In the genomic region with DNA sequence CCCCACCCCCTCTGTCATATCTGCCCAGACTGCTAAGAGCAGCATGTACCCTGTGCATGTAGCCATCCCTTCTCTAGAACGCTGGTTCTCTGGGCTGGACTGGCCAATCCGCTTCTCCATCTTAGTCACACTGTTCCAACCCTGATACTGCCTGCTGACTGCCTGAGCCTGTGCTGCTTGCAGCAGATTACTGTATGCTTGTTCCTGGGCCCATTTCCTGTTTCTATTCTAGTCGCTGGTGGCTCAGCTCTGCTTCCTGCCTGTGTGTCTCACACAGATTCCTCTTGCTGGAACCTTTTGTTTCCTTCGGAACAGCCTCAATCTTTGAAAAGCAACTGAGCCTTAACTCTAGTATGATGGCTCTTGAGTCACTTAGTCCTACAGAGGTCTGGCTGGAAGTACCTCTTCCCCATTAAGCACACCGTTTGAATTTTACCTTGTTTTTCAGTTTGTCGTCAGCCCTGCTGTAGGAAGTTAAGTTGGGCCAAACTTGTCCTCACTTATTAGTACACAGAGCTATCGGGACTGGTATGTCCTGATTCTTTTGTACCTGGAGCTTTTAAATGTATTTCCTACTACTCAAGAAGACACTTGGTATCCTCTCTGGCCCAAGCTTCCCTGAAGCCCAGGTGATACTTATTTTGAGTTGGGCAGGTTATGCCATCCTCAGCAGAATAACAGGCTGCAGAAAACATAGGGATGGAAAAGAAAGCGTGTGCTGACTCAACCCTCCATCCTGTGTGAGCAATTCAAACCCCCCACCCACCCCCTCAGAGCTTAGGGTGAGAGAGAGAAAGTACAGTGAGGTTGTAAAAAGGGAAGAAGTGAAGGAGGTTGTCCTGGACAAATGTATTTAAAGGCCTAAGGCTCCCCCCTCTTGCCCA, we compare ENCODE assay signal across 2 cellular contexts.
A peak's percentile ranks its signal among the peaks of the same experiment; 100 is the strongest.
TF ChIP-seq lines count a peak whose summit lies in the region.

No MANE protein-coding gene starts in this region.

TF ChIP-seq in HEK293, 187 proteins besides CTCF, POLR2A, EP300 and RAD21:
- TF ChIP-seq ZNF155 (tag by site-specific recombination; IDR thresholded peaks at IDR 0.05) (no peak), ZNF19 (tag by site-specific recombination; IDR thresholded peaks at IDR 0.05; ENCODE audit: low read depth) (no peak), ZNF624 (tag by site-specific recombination; IDR thresholded peaks at IDR 0.05) (no peak), SETDB1 (IDR thresholded peaks at IDR 0.05; ENCODE audit: insufficient read length, low read length) (peak; percentile 81), ZNF274 (IDR thresholded peaks at IDR 0.05; ENCODE audit: low read length) (no peak), ZNF274 (tag by site-specific recombination; IDR thresholded peaks at IDR 0.05; ENCODE audit: borderline replicate concordance) (no peak), ZNF76 (tag by site-specific recombination; IDR thresholded peaks at IDR 0.05; ENCODE audit: borderline replicate concordance, low read depth) (no peak), WT1 (tag by site-specific recombination; IDR thresholded peaks at IDR 0.05) (no peak), ZNF791 (tag by site-specific recombination; IDR thresholded peaks at IDR 0.05) (no peak), ZNF596 (tag by site-specific recombination; IDR thresholded peaks at IDR 0.05) (no peak), ZNF433 (tag by site-specific recombination; IDR thresholded peaks at IDR 0.05; ENCODE audit: low read depth) (no peak), ZNF366 (tag by site-specific recombination; conservative IDR thresholded peaks at IDR 0.05) (no peak), ZBTB20 (tag by site-specific recombination; IDR thresholded peaks at IDR 0.05) (peak; percentile 96), TRIM28 (IDR thresholded peaks at IDR 0.05; ENCODE audit: borderline replicate concordance, low read length) (peak; percentile 97), ZNF132 (tag by site-specific recombination; IDR thresholded peaks at IDR 0.05; ENCODE audit: borderline replicate concordance) (no peak)
- TF ChIP-seq, protein P1, sequence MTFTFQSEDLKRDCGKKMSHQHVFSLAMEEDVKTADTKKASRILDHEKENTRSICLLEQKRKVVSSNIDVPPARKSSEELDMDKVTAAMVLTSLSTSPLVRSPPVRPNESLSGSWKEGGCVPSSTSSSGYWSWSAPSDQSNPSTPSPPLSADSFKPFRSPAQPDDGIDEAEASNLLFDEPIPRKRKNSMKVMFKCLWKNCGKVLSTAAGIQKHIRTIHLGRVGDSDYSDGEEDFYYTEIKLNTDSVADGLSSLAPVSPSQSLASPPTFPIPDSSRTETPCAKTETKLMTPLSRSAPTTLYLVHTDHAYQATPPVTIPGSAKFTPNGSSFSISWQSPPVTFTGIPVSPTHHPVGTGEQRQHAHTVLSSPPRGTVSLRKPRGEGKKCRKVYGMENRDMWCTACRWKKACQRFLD (tag by site-specific recombination; IDR thresholded peaks at IDR 0.05) = no peak
- TF ChIP-seq, protein P2, sequence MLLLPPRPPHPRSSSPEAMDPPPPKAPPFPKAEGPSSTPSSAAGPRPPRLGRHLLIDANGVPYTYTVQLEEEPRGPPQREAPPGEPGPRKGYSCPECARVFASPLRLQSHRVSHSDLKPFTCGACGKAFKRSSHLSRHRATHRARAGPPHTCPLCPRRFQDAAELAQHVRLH (tag by site-specific recombination; IDR thresholded peaks at IDR 0.05) = no peak

TF ChIP-seq in HepG2, 621 proteins besides CTCF, POLR2A, EP300 and RAD21 (continues in another document):
- TF ChIP-seq FLYWCH1 (CRISPR knock-in tag; IDR thresholded peaks at IDR 0.05) (no peak), ZNF337 (CRISPR knock-in tag; IDR thresholded peaks at IDR 0.05; ENCODE audit: borderline replicate concordance, low read depth) (no peak), SALL1 (CRISPR knock-in tag; IDR thresholded peaks at IDR 0.05) (no peak), FOXM1 (CRISPR knock-in tag; IDR thresholded peaks at IDR 0.05) (no peak), ZNF234 (CRISPR knock-in tag; conservative IDR thresholded peaks at IDR 0.05) (no peak), ZNF7 (CRISPR knock-in tag; IDR thresholded peaks at IDR 0.05) (peak; percentile 99), MIXL1 (CRISPR knock-in tag; IDR thresholded peaks at IDR 0.05) (0 out of 2 replicates have a peak, but pooled peaks have one; percentile 15), ZNF547 (CRISPR knock-in tag; IDR thresholded peaks at IDR 0.05) (no peak), ERF (CRISPR knock-in tag; IDR thresholded peaks at IDR 0.05) (no peak), CEBPB (IDR thresholded peaks at IDR 0.05; ENCODE audit: borderline replicate concordance, low read depth, low read length) (no peak), ZNF274 (CRISPR knock-in tag; IDR thresholded peaks at IDR 0.05) (no peak), ZMYM2 (CRISPR knock-in tag; IDR thresholded peaks at IDR 0.05) (no peak), ZNF747 (CRISPR knock-in tag; IDR thresholded peaks at IDR 0.05; ENCODE audit: borderline replicate concordance) (no peak), HOXD1 (CRISPR knock-in tag; IDR thresholded peaks at IDR 0.05) (no peak), MEF2D (CRISPR knock-in tag; IDR thresholded peaks at IDR 0.05) (peak; percentile 92; the same call in 1 of the 2 replicates), ZNF143 (CRISPR knock-in tag; IDR thresholded peaks at IDR 0.05) (no peak), ZBTB38 (CRISPR knock-in tag; IDR thresholded peaks at IDR 0.05) (peak; percentile 79; the same call in 1 of the 2 replicates), ZNF124 (CRISPR knock-in tag; IDR thresholded peaks at IDR 0.05) (no peak), ZNF83 (CRISPR knock-in tag; IDR thresholded peaks at IDR 0.05; ENCODE audit: borderline replicate concordance) (no peak), ZNF652 (CRISPR knock-in tag; IDR thresholded peaks at IDR 0.05; ENCODE audit: borderline replicate concordance, low read depth) (no peak), RXRB (CRISPR knock-in tag; IDR thresholded peaks at IDR 0.05; ENCODE audit: borderline replicate concordance) (0 out of 2 replicates have a peak, but pooled peaks have one; percentile 22), SRSF9 (IDR thresholded peaks at IDR 0.05; ENCODE audit: borderline replicate concordance, insufficient read depth, low read depth, low read length, poor library complexity, severe bottlenecking) (no peak), AKAP8 (CRISPR knock-in tag; IDR thresholded peaks at IDR 0.05) (no peak), ZNF510 (CRISPR knock-in tag; IDR thresholded peaks at IDR 0.05; ENCODE audit: low read depth) (no peak), ZNF432 (CRISPR knock-in tag; IDR thresholded peaks at IDR 0.05; ENCODE audit: borderline replicate concordance) (no peak), HIVEP1 (CRISPR knock-in tag; IDR thresholded peaks at IDR 0.05) (no peak), SATB2 (CRISPR knock-in tag; IDR thresholded peaks at IDR 0.05) (no peak), FOSL2 (CRISPR knock-in tag; IDR thresholded peaks at IDR 0.05) (no peak), KMT2B (CRISPR knock-in tag; IDR thresholded peaks at IDR 0.05) (no peak), HNRNPK (IDR thresholded peaks at IDR 0.05; ENCODE audit: low read depth, low read length, poor library complexity, severe bottlenecking) (no peak), ZC3H4 (CRISPR knock-in tag; IDR thresholded peaks at IDR 0.05; ENCODE audit: borderline replicate concordance) (no peak), ZNF121 (CRISPR knock-in tag; IDR thresholded peaks at IDR 0.05) (no peak), ZNF567 (CRISPR knock-in tag; IDR thresholded peaks at IDR 0.05; ENCODE audit: borderline replicate concordance) (0 out of 2 replicates have a peak, but pooled peaks have one; percentile 26), CBFB (CRISPR knock-in tag; IDR thresholded peaks at IDR 0.05) (no peak), ZBTB8A (CRISPR knock-in tag; IDR thresholded peaks at IDR 0.05; ENCODE audit: borderline replicate concordance, low read depth) (no peak), ZNF501 (CRISPR knock-in tag; IDR thresholded peaks at IDR 0.05) (0 out of 2 replicates have a peak, but pooled peaks have one; percentile 45)
- TF ChIP-seq, protein P3, sequence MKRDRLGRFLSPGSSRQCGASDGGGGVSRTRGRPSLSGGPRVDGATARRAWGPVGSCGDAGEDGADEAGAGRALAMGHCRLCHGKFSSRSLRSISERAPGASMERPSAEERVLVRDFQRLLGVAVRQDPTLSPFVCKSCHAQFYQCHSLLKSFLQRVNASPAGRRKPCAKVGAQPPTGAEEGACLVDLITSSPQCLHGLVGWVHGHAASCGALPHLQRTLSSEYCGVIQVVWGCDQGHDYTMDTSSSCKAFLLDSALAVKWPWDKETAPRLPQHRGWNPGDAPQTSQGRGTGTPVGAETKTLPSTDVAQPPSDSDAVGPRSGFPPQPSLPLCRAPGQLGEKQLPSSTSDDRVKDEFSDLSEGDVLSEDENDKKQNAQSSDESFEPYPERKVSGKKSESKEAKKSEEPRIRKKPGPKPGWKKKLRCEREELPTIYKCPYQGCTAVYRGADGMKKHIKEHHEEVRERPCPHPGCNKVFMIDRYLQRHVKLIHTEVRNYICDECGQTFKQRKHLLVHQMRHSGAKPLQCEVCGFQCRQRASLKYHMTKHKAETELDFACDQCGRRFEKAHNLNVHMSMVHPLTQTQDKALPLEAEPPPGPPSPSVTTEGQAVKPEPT (CRISPR knock-in tag; IDR thresholded peaks at IDR 0.05; ENCODE audit: low read depth) = no peak
- TF ChIP-seq, protein P4, sequence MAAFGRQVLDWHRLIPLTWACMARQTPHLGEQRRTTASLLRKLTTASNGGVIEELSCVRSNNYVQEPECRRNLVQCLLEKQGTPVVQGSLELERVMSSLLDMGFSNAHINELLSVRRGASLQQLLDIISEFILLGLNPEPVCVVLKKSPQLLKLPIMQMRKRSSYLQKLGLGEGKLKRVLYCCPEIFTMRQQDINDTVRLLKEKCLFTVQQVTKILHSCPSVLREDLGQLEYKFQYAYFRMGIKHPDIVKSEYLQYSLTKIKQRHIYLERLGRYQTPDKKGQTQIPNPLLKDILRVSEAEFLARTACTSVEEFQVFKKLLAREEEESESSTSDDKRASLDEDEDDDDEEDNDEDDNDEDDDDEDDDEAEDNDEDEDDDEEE (CRISPR knock-in tag; IDR thresholded peaks at IDR 0.05) = no peak
- TF ChIP-seq, protein P5, sequence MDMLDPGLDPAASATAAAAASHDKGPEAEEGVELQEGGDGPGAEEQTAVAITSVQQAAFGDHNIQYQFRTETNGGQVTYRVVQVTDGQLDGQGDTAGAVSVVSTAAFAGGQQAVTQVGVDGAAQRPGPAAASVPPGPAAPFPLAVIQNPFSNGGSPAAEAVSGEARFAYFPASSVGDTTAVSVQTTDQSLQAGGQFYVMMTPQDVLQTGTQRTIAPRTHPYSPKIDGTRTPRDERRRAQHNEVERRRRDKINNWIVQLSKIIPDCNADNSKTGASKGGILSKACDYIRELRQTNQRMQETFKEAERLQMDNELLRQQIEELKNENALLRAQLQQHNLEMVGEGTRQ (IDR thresholded peaks at IDR 0.05; ENCODE audit: low read depth, low read length) = no peak
- TF ChIP-seq, protein P5 (CRISPR knock-in tag; IDR thresholded peaks at IDR 0.05; ENCODE audit: borderline replicate concordance) = no peak
- TF ChIP-seq, protein P6, sequence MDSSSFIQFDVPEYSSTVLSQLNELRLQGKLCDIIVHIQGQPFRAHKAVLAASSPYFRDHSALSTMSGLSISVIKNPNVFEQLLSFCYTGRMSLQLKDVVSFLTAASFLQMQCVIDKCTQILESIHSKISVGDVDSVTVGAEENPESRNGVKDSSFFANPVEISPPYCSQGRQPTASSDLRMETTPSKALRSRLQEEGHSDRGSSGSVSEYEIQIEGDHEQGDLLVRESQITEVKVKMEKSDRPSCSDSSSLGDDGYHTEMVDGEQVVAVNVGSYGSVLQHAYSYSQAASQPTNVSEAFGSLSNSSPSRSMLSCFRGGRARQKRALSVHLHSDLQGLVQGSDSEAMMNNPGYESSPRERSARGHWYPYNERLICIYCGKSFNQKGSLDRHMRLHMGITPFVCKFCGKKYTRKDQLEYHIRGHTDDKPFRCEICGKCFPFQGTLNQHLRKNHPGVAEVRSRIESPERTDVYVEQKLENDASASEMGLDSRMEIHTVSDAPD (CRISPR knock-in tag; IDR thresholded peaks at IDR 0.05) = no peak
- TF ChIP-seq, protein P7, sequence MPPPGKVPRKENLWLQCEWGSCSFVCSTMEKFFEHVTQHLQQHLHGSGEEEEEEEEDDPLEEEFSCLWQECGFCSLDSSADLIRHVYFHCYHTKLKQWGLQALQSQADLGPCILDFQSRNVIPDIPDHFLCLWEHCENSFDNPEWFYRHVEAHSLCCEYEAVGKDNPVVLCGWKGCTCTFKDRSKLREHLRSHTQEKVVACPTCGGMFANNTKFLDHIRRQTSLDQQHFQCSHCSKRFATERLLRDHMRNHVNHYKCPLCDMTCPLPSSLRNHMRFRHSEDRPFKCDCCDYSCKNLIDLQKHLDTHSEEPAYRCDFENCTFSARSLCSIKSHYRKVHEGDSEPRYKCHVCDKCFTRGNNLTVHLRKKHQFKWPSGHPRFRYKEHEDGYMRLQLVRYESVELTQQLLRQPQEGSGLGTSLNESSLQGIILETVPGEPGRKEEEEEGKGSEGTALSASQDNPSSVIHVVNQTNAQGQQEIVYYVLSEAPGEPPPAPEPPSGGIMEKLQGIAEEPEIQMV (CRISPR knock-in tag; IDR thresholded peaks at IDR 0.05; ENCODE audit: low read depth) = no peak
- TF ChIP-seq, protein P8, sequence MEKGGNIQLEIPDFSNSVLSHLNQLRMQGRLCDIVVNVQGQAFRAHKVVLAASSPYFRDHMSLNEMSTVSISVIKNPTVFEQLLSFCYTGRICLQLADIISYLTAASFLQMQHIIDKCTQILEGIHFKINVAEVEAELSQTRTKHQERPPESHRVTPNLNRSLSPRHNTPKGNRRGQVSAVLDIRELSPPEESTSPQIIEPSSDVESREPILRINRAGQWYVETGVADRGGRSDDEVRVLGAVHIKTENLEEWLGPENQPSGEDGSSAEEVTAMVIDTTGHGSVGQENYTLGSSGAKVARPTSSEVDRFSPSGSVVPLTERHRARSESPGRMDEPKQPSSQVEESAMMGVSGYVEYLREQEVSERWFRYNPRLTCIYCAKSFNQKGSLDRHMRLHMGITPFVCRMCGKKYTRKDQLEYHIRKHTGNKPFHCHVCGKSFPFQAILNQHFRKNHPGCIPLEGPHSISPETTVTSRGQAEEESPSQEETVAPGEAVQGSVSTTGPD (CRISPR knock-in tag; IDR thresholded peaks at IDR 0.05) = no peak
- TF ChIP-seq, protein P9, sequence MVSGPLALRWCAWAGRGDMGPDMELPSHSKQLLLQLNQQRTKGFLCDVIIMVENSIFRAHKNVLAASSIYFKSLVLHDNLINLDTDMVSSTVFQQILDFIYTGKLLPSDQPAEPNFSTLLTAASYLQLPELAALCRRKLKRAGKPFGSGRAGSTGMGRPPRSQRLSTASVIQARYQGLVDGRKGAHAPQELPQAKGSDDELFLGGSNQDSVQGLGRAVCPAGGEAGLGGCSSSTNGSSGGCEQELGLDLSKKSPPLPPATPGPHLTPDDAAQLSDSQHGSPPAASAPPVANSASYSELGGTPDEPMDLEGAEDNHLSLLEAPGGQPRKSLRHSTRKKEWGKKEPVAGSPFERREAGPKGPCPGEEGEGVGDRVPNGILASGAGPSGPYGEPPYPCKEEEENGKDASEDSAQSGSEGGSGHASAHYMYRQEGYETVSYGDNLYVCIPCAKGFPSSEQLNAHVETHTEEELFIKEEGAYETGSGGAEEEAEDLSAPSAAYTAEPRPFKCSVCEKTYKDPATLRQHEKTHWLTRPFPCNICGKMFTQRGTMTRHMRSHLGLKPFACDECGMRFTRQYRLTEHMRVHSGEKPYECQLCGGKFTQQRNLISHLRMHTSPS (CRISPR knock-in tag; IDR thresholded peaks at IDR 0.05; ENCODE audit: low read depth) = no peak
- TF ChIP-seq, protein P2 (CRISPR knock-in tag; IDR thresholded peaks at IDR 0.05; ENCODE audit: borderline replicate concordance, low read depth) = no peak
